Comparison of ENCODE assay signal across 20 cellular contexts in the genomic region with DNA sequence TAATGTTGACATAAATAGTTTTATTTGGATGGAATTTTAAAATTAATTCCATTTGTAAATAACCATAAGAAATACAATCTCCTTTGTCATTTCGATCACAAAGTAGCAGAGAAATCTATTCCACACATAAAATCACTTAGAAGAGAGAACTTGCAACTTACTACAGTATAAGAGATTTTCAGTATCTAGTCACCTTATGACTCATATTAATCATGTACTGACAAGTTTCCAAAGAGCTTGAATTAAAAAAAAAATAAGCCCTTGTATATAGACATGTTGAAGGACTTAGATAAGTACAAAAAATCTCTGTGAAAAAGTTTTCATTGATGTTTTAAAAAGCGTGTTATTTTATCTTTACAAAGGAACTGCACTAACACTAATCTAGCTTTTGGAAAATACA.
DNase-seq lines count a peak whose midpoint lies in the region; ATAC-seq and TF ChIP-seq lines count a peak whose summit lies in the region.
"Had no signal": no experiment of that assay in that cellular context is flagged by ENCODE, and none has a peak within 500 bp of the region (broad histone marks: within the 10 kb centered on the region; RNA-seq: fewer than 3 reads in every experiment).

No MANE protein-coding gene starts in this region.

- H2AFZ ChIP-seq in smooth muscle cell (ENCODE audit: low read depth) = peak overlapping the region; percentile 38
- H2AFZ ChIP-seq: parathyroid adenoma had no signal

- H3K27ac Mint-ChIP-seq in MCF 10A (ENCODE audit: low read depth, unreplicated experiment) = peak overlapping the region; percentile 51
- H3K27ac Mint-ChIP-seq in stimulated activated naive B cell treated with anti-CD40 and anti-IgM and Interleukin-4, amounts not matched to agents 10 μg/mL and 1 μg/mL and 100 μg/mL, for 72 hours = no peak overlapping the region
- H3K27ac Mint-ChIP-seq: activated CD4-positive, alpha-beta T cell treated with anti-CD3 and anti-CD28 coated beads for 36 hours; CD14-positive monocyte; naive thymus-derived CD4-positive, alpha-beta T cell had no signal

- TF ChIP-seq CTCF in MCF 10A (IDR thresholded peaks at IDR 0.05; ENCODE audit: unreplicated experiment) (no peak), breast epithelium (IDR thresholded peaks at IDR 0.05) (no peak), fibroblast of pulmonary artery (IDR thresholded peaks at IDR 0.05; ENCODE audit: low read length, missing control alignments) (no peak), smooth muscle cell (IDR thresholded peaks at IDR 0.05; ENCODE audit: borderline replicate concordance, insufficient read depth, poor library complexity, severe bottlenecking) (no peak)

- peaks cover 14% of the 10 kb centered on the region for H3K4me1 Mint-ChIP-seq in MCF 10A (ENCODE audit: insufficient read depth, unreplicated experiment)
- no peaks in the 10 kb centered on the region for H3K4me1 Mint-ChIP-seq in stimulated activated naive B cell treated with anti-CD40 and anti-IgM and Interleukin-4, amounts not matched to agents 10 μg/mL and 1 μg/mL and 100 μg/mL, for 72 hours
- H3K4me1 Mint-ChIP-seq: activated CD4-positive, alpha-beta T cell treated with anti-CD3 and anti-CD28 coated beads for 36 hours; CD14-positive monocyte; naive thymus-derived CD4-positive, alpha-beta T cell had no signal

- peak; percentile 65 for ATAC-seq in SK-N-SH treated with all-trans-retinoic acid at 6 μM for 48 hours
- ATAC-seq in GM18873 (IDR thresholded peaks at IDR 0.05; ENCODE audit: low FRiP score, unreplicated experiment) = no peak
- ATAC-seq in GM18505 (IDR thresholded peaks at IDR 0.05; ENCODE audit: unreplicated experiment) = no peak
- no peak for ATAC-seq in stimulated activated naive B cell treated with anti-CD40 and anti-IgM and Interleukin-4, amounts not matched to agents 10 μg/mL and 1 μg/mL and 100 μg/mL, for 72 hours (replicated peaks)
- ATAC-seq: activated CD4-positive, alpha-beta T cell treated with anti-CD3 and anti-CD28 coated beads for 36 hours; HCT116; naive thymus-derived CD4-positive, alpha-beta T cell had no signal

- no peaks in the 10 kb centered on the region for H3K27me3 ChIP-seq in breast epithelium
- H3K27me3 ChIP-seq in smooth muscle cell (ENCODE audit: low read depth) = no peaks in the 10 kb centered on the region

- H3F3A ChIP-seq in smooth muscle cell (ENCODE audit: low read depth) = no peaks in the 10 kb centered on the region

- WGBS in smooth muscle cell (ENCODE audit: low lambda C conversion rate) = 59% methylated on average over 2 of the region's 2 CpGs

- H3K9me3 Mint-ChIP-seq in MCF 10A (ENCODE audit: unreplicated experiment) = no peaks in the 10 kb centered on the region
- H3K9me3 Mint-ChIP-seq in stimulated activated naive B cell treated with anti-CD40 and anti-IgM and Interleukin-4, amounts not matched to agents 10 μg/mL and 1 μg/mL and 100 μg/mL, for 72 hours = peaks cover 0 to 3% of the 10 kb centered on the region in 2 donors

- H3K9me3 ChIP-seq in breast epithelium (no peaks in the 10 kb centered on the region), smooth muscle cell (replicated peaks; ENCODE audit: low read depth) (no peaks in the 10 kb centered on the region)
- H3K9me3 ChIP-seq: thoracic aorta had no signal

- no peak overlapping the region for H3K9ac ChIP-seq in smooth muscle cell (ENCODE audit: low read depth)
- H3K9ac ChIP-seq: KMS-11, parathyroid adenoma had no signal

- intact Hi-C loops in MCF 10A (cut with micrococcal nuclease) (no loop called here), breast epithelium (cut with DNase I; ENCODE audit: low total_unique reads) (no loop called here)

- H3K79me2 ChIP-seq in smooth muscle cell (ENCODE audit: low read depth) = no peaks in the 10 kb centered on the region
- H3K79me2 ChIP-seq: parathyroid adenoma had no signal

- no peaks in the 10 kb centered on the region for H3K27me3 Mint-ChIP-seq in MCF 10A (ENCODE audit: insufficient read depth, unreplicated experiment)
- no peaks in the 10 kb centered on the region for H3K27me3 Mint-ChIP-seq in stimulated activated naive B cell treated with anti-CD40 and anti-IgM and Interleukin-4, amounts not matched to agents 10 μg/mL and 1 μg/mL and 100 μg/mL, for 72 hours
- H3K27me3 Mint-ChIP-seq: activated CD4-positive, alpha-beta T cell treated with anti-CD3 and anti-CD28 coated beads for 36 hours; naive thymus-derived CD4-positive, alpha-beta T cell had no signal

- DNase-seq in MCF 10A (ENCODE audit: unreplicated experiment) = peak; percentile 33
- DNase-seq in breast epithelium (ENCODE audit: low spot score in 2 of 2) = no peak
- DNase-seq in fibroblast of pulmonary artery (ENCODE audit: low read depth) = peak; percentile 8
- no peak for DNase-seq in smooth muscle cell (lab: John Stamatoyannopoulos, UW; ENCODE audit: unreplicated experiment)
- DNase-seq in stimulated activated naive B cell treated with anti-CD40 and anti-IgM and Interleukin-4, amounts not matched to agents 10 μg/mL and 1 μg/mL and 100 μg/mL, for 72 hours = no peak
- DNase-seq: activated CD4-positive, alpha-beta T cell treated with anti-CD3 and anti-CD28 coated beads for 36 hours; activated gamma-delta T cell treated with Interleukin-2 at 50 U/mL for 16 hours; DMS 273 treated with DMSO at 0.1 percent for 48 hours; GDM1; naive thymus-derived CD4-positive, alpha-beta T cell; NCI-H524 had no signal

- no peaks in the 10 kb centered on the region for H4K20me1 ChIP-seq in smooth muscle cell (ENCODE audit: low read depth)

- H3K4me3 Mint-ChIP-seq in MCF 10A (ENCODE audit: unreplicated experiment) = no peak overlapping the region
- H3K4me3 Mint-ChIP-seq in stimulated activated naive B cell treated with anti-CD40 and anti-IgM and Interleukin-4, amounts not matched to agents 10 μg/mL and 1 μg/mL and 100 μg/mL, for 72 hours = no peak overlapping the region
- H3K4me3 Mint-ChIP-seq: activated CD4-positive, alpha-beta T cell treated with anti-CD3 and anti-CD28 coated beads for 36 hours; CD14-positive monocyte; naive thymus-derived CD4-positive, alpha-beta T cell had no signal

- CTCF ChIA-PET in MCF 10A (lab: Yijun Ruan, JAX) = no interaction called here

- no TSS peak for BruUV-seq in MCF 10A (replicated peaks; lab: Mats Ljungman, UMichigan)

- H3K27ac ChIP-seq in breast epithelium (no peak overlapping the region), smooth muscle cell (ENCODE audit: low read depth) (no peak overlapping the region)
- H3K27ac ChIP-seq: KMS-11, parathyroid adenoma, thoracic aorta had no signal

- POLR2A ChIA-PET in MCF 10A (lab: Yijun Ruan, JAX) = interaction anchor here (0.7 to 1.0 kb wide), 2 partner anchors 17 to 265 kb away, joined by 3 read pairs; no protein-coding TSS in a partner anchor

- H3K36me3 ChIP-seq in breast epithelium (no peaks in the 10 kb centered on the region), smooth muscle cell (ENCODE audit: low read depth) (no peaks in the 10 kb centered on the region)
- H3K36me3 ChIP-seq: thoracic aorta had no signal

- peak overlapping the region; percentile 7 for H3K4me2 ChIP-seq in smooth muscle cell
- H3K4me2 ChIP-seq: KMS-11 had no signal

- no peaks in the 10 kb centered on the region for H3K36me3 Mint-ChIP-seq in MCF 10A (ENCODE audit: insufficient read depth, unreplicated experiment)
- H3K36me3 Mint-ChIP-seq in stimulated activated naive B cell treated with anti-CD40 and anti-IgM and Interleukin-4, amounts not matched to agents 10 μg/mL and 1 μg/mL and 100 μg/mL, for 72 hours = no peaks in the 10 kb centered on the region
- H3K36me3 Mint-ChIP-seq: CD14-positive monocyte; naive thymus-derived CD4-positive, alpha-beta T cell had no signal

- H3K4me3 ChIP-seq in breast epithelium (no peak overlapping the region), fibroblast of pulmonary artery (replicated peaks; ENCODE audit: low read depth, low read length) (no peak overlapping the region), smooth muscle cell (no peak overlapping the region)
- H3K4me3 ChIP-seq: lung, thoracic aorta had no signal

- TF ChIP-seq POLR2A in breast epithelium (IDR thresholded peaks at IDR 0.05) (no peak), GM18505 (IDR thresholded peaks at IDR 0.05; ENCODE audit: borderline replicate concordance, extremely low read depth, insufficient read depth, insufficient read length) (no peak)

- no peaks in the 10 kb centered on the region for H3K4me1 ChIP-seq in breast epithelium
- peaks cover 4% of the 10 kb centered on the region for H3K4me1 ChIP-seq in smooth muscle cell (ENCODE audit: low read depth)
- H3K4me1 ChIP-seq: parathyroid adenoma had no signal

TF ChIP-seq in SK-N-SH treated with all-trans-retinoic acid at 6 μM for 48 hours, 23 proteins besides CTCF, POLR2A, EP300 and RAD21:
- TF ChIP-seq ISL1 (CRISPR knock-in tag; IDR thresholded peaks at IDR 0.05) = peak; percentile 28; the same call in 1 of the 2 replicates
- TF ChIP-seq, protein P1, sequence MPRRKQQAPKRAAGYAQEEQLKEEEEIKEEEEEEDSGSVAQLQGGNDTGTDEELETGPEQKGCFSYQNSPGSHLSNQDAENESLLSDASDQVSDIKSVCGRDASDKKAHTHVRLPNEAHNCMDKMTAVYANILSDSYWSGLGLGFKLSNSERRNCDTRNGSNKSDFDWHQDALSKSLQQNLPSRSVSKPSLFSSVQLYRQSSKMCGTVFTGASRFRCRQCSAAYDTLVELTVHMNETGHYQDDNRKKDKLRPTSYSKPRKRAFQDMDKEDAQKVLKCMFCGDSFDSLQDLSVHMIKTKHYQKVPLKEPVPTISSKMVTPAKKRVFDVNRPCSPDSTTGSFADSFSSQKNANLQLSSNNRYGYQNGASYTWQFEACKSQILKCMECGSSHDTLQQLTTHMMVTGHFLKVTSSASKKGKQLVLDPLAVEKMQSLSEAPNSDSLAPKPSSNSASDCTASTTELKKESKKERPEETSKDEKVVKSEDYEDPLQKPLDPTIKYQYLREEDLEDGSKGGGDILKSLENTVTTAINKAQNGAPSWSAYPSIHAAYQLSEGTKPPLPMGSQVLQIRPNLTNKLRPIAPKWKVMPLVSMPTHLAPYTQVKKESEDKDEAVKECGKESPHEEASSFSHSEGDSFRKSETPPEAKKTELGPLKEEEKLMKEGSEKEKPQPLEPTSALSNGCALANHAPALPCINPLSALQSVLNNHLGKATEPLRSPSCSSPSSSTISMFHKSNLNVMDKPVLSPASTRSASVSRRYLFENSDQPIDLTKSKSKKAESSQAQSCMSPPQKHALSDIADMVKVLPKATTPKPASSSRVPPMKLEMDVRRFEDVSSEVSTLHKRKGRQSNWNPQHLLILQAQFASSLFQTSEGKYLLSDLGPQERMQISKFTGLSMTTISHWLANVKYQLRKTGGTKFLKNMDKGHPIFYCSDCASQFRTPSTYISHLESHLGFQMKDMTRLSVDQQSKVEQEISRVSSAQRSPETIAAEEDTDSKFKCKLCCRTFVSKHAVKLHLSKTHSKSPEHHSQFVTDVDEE (CRISPR knock-in tag; IDR thresholded peaks at IDR 0.05) = no peak

Comparison
In these comparisons a context has a peak if more than half of its experiments do, and no peak if none do; other contexts are left out.
1. DNase-seq: peak in MCF 10A (single experiment) and fibroblast of pulmonary artery (single experiment); none in breast epithelium (0 of 2), smooth muscle cell (single experiment) and stimulated activated naive B cell treated with anti-CD40 and anti-IgM and Interleukin-4, amounts not matched to agents 10 μg/mL and 1 μg/mL and 100 μg/mL, for 72 hours (single experiment).